ENCODE assay signal across 20 cellular contexts in genomic region chr3:195508185-195508584, GRCh38. TPM values are rescaled to one million over a fixed set of nuclear protein-coding genes. Genes with fewer than 3 reads are reported as not detected.
DNase-seq lines count a peak whose midpoint lies in the region; ATAC-seq and TF ChIP-seq lines count a peak whose summit lies in the region.
"Had no signal": no experiment of that assay in that cellular context is flagged by ENCODE, and none has a peak within 500 bp of the region (broad histone marks: within the 10 kb centered on the region; RNA-seq: fewer than 3 reads in every experiment).

No MANE protein-coding gene starts in this region.

- H3K27me3 ChIP-seq in Panc1 (ENCODE audit: control insufficient read depth, insufficient read depth, low read length) (no peaks in the 10 kb centered on the region), spleen (replicated peaks in 1 of 7) (no peaks in the 10 kb centered on the region)
- H3K27me3 ChIP-seq: dorsolateral prefrontal cortex, right lobe of liver, SJSA1 had no signal

- H3K27ac ChIP-seq in Panc1 (ENCODE audit: low read length) (no peak overlapping the region), spleen (peak overlapping the region in 1 of 8 donors; percentile 9)
- H3K27ac ChIP-seq: dorsolateral prefrontal cortex, right lobe of liver, SJSA1 had no signal

- TF ChIP-seq POLR2A in spleen (IDR thresholded peaks at IDR 0.05): no peak

- intact Hi-C loops in Panc1 (cut with micrococcal nuclease; ENCODE audit: unreplicated experiment): no loop called here
- intact Hi-C loops in spleen (cut with DNase I; ENCODE audit: low total_unique reads): no loop called here

- no peaks in the 10 kb centered on the region for H3K27me3 Mint-ChIP-seq in activated T-cell treated with anti-CD3 and anti-CD28 coated beads, Interleukin-2, amount 50 U/mL, for 72 hours (ENCODE audit: low read depth)
- H3K27me3 Mint-ChIP-seq in activated T-cell treated with anti-CD3 and anti-CD28 coated beads, Interleukin-2, amount 50 U/mL, for 4 hours (ENCODE audit: low read depth): no peaks in the 10 kb centered on the region
- H3K27me3 Mint-ChIP-seq in immature natural killer cell (ENCODE audit: low read depth in 3 of 3): no peaks in the 10 kb centered on the region
- no peaks in the 10 kb centered on the region for H3K27me3 Mint-ChIP-seq in stimulated activated memory B cell treated with anti-CD40 and anti-IgM and Interleukin-4, amounts not matched to agents 10 μg/mL and 1 μg/mL and 100 μg/mL, for 72 hours
- H3K27me3 Mint-ChIP-seq: activated CD4-positive, alpha-beta T cell treated with anti-CD3 and anti-CD28 coated beads, Interleukin-2, amount 10 ng/mL, durations not matched to agents 24 days and 14 days had no signal

- H3K9me3 Mint-ChIP-seq in activated T-cell treated with anti-CD3 and anti-CD28 coated beads, Interleukin-2, amount 50 U/mL, for 72 hours: no peaks in the 10 kb centered on the region
- H3K9me3 Mint-ChIP-seq in activated T-cell treated with anti-CD3 and anti-CD28 coated beads, Interleukin-2, amount 50 U/mL, for 4 hours: no peaks in the 10 kb centered on the region
- no peaks in the 10 kb centered on the region for H3K9me3 Mint-ChIP-seq in immature natural killer cell
- H3K9me3 Mint-ChIP-seq in stimulated activated memory B cell treated with anti-CD40 and anti-IgM and Interleukin-4, amounts not matched to agents 10 μg/mL and 1 μg/mL and 100 μg/mL, for 72 hours: no peaks in the 10 kb centered on the region
- H3K9me3 Mint-ChIP-seq: activated CD4-positive, alpha-beta T cell treated with anti-CD3 and anti-CD28 coated beads, Interleukin-2, amount 10 ng/mL, durations not matched to agents 24 days and 14 days had no signal

- in situ Hi-C loops in Panc1 (cut with HindIII; ENCODE audit: low pct_unique_long_range_greater_than_20kb, low sequenced_read_pairs): no loop called here

- POLR2A ChIA-PET in Panc1 (lab: Charles Lee): no interaction called here

- no peak overlapping the region for H3K4me3 ChIP-seq in Panc1 (ENCODE audit: low read depth in 2 of 2, low read length in 2 of 2)
- no peak overlapping the region for H3K4me3 ChIP-seq in spleen
- H3K4me3 ChIP-seq: dorsolateral prefrontal cortex, right lobe of liver, SJSA1 had no signal

- H3K36me3 Mint-ChIP-seq in activated T-cell treated with anti-CD3 and anti-CD28 coated beads, Interleukin-2, amount 50 U/mL, for 72 hours (ENCODE audit: insufficient read depth in 2 of 2): peaks cover 4 to 19% of the 10 kb centered on the region in 2 donors
- peaks cover 24% of the 10 kb centered on the region for H3K36me3 Mint-ChIP-seq in activated T-cell treated with anti-CD3 and anti-CD28 coated beads, Interleukin-2, amount 50 U/mL, for 4 hours (ENCODE audit: insufficient read depth)
- peaks cover 10 to 18% (median 12%) of the 10 kb centered on the region in 3 donors for H3K36me3 Mint-ChIP-seq in immature natural killer cell
- peaks cover 34% of the 10 kb centered on the region for H3K36me3 Mint-ChIP-seq in stimulated activated memory B cell treated with anti-CD40 and anti-IgM and Interleukin-4, amounts not matched to agents 10 μg/mL and 1 μg/mL and 100 μg/mL, for 72 hours

- H3K9me3 ChIP-seq in Panc1 (ENCODE audit: control insufficient read depth, insufficient read depth, low read depth, low read length): no peaks in the 10 kb centered on the region
- H3K9me3 ChIP-seq in spleen: no peaks in the 10 kb centered on the region
- H3K9me3 ChIP-seq: right lobe of liver, SJSA1 had no signal

- H3K4me1 Mint-ChIP-seq in activated T-cell treated with anti-CD3 and anti-CD28 coated beads, Interleukin-2, amount 50 U/mL, for 72 hours (ENCODE audit: low read depth): peaks cover 25% of the 10 kb centered on the region
- H3K4me1 Mint-ChIP-seq in activated T-cell treated with anti-CD3 and anti-CD28 coated beads, Interleukin-2, amount 50 U/mL, for 4 hours (ENCODE audit: low read depth): peaks cover 20% of the 10 kb centered on the region
- peaks cover 4 to 7% of the 10 kb centered on the region in 2 donors for H3K4me1 Mint-ChIP-seq in immature natural killer cell
- H3K4me1 Mint-ChIP-seq in stimulated activated memory B cell treated with anti-CD40 and anti-IgM and Interleukin-4, amounts not matched to agents 10 μg/mL and 1 μg/mL and 100 μg/mL, for 72 hours: peaks cover 11% of the 10 kb centered on the region

- no peak for ATAC-seq in activated T-cell treated with anti-CD3 and anti-CD28 coated beads, Interleukin-2, amount 50 U/mL, for 72 hours (replicated peaks in 1 of 2)
- no peak for ATAC-seq in activated T-cell treated with anti-CD3 and anti-CD28 coated beads, Interleukin-2, amount 50 U/mL, for 4 hours
- no peak for ATAC-seq in Panc1
- no peak for ATAC-seq in stimulated activated memory B cell treated with anti-CD40 and anti-IgM and Interleukin-4, amounts not matched to agents 10 μg/mL and 1 μg/mL and 100 μg/mL, for 72 hours
- ATAC-seq: esophagus mucosa, left ventricle myocardium superior had no signal

- TF ChIP-seq CTCF in Panc1 (IDR thresholded peaks at IDR 0.05) (no peak), spleen (IDR thresholded peaks at IDR 0.05 in 8 of 11, conservative IDR thresholded peaks at IDR 0.05 in 3 of 11) (no peak)

- BruUV-seq in Panc1 (replicated peaks; lab: Mats Ljungman, UMichigan): TSS peak; percentile 27

- H3K36me3 ChIP-seq in Panc1 (ENCODE audit: control insufficient read depth, insufficient read depth, low read length) (no peaks in the 10 kb centered on the region; the same call in 1 of the 2 replicates), spleen (peaks cover 0 to 45% (median 8%) of the 10 kb centered on the region in 6 donors)
- H3K36me3 ChIP-seq: right lobe of liver, SJSA1 had no signal

- no peak overlapping the region for H3K4me3 Mint-ChIP-seq in activated T-cell treated with anti-CD3 and anti-CD28 coated beads, Interleukin-2, amount 50 U/mL, for 72 hours
- no peak overlapping the region for H3K4me3 Mint-ChIP-seq in activated T-cell treated with anti-CD3 and anti-CD28 coated beads, Interleukin-2, amount 50 U/mL, for 4 hours
- no peak overlapping the region for H3K4me3 Mint-ChIP-seq in immature natural killer cell
- H3K4me3 Mint-ChIP-seq in stimulated activated memory B cell treated with anti-CD40 and anti-IgM and Interleukin-4, amounts not matched to agents 10 μg/mL and 1 μg/mL and 100 μg/mL, for 72 hours: no peak overlapping the region
- H3K4me3 Mint-ChIP-seq: activated CD4-positive, alpha-beta T cell treated with anti-CD3 and anti-CD28 coated beads, Interleukin-2, amount 10 ng/mL, durations not matched to agents 24 days and 14 days had no signal

- 48 to 88% (median 71%) methylated on average over 1 of the region's 1 CpG for WGBS in spleen, 5 donors

- H3K27ac Mint-ChIP-seq in activated T-cell treated with anti-CD3 and anti-CD28 coated beads, Interleukin-2, amount 50 U/mL, for 72 hours: peak overlapping the region; percentile 27
- H3K27ac Mint-ChIP-seq in immature natural killer cell: peak overlapping the region in 5 of 6 donors; percentile 45 to 79 (median 68)
- peak overlapping the region; percentile 16 for H3K27ac Mint-ChIP-seq in stimulated activated memory B cell treated with anti-CD40 and anti-IgM and Interleukin-4, amounts not matched to agents 10 μg/mL and 1 μg/mL and 100 μg/mL, for 72 hours
- H3K27ac Mint-ChIP-seq: activated CD4-positive, alpha-beta T cell treated with anti-CD3 and anti-CD28 coated beads, Interleukin-2, amount 10 ng/mL, durations not matched to agents 24 days and 14 days had no signal

- CTCF ChIA-PET in Panc1 (lab: Charles Lee): interaction anchor here (0.6 kb wide), 1 partner anchor 81 kb away, joined by 3 read pairs; no protein-coding TSS in a partner anchor

- no peaks in the 10 kb centered on the region for H3K4me1 ChIP-seq in Panc1 (ENCODE audit: control insufficient read depth, insufficient read depth, low read length)
- H3K4me1 ChIP-seq in spleen: peaks cover 0 to 16% (median 2%) of the 10 kb centered on the region in 6 donors
- H3K4me1 ChIP-seq: right lobe of liver, SJSA1 had no signal

- no peak for DNase-seq in activated T-cell treated with anti-CD3 and anti-CD28 coated beads, Interleukin-2, amount 50 U/mL, for 72 hours
- no peak for DNase-seq in activated T-cell treated with anti-CD3 and anti-CD28 coated beads, Interleukin-2, amount 50 U/mL, for 4 hours
- DNase-seq in Panc1 (ENCODE audit: low read depth, low spot score): no peak
- no peak for DNase-seq in immature natural killer cell
- DNase-seq in NCI-H2227 (lab: John Stamatoyannopoulos, UW; ENCODE audit: unreplicated experiment): no peak
- no peak for DNase-seq in spleen
- no peak for DNase-seq in NCI-H2196 (lab: John Stamatoyannopoulos, UW; ENCODE audit: unreplicated experiment)
- DNase-seq: activated CD4-positive, alpha-beta T cell treated with anti-CD3 and anti-CD28 coated beads, Interleukin-2, amount 10 ng/mL, durations not matched to agents 24 days and 14 days; activated T-cell treated with anti-CD3 and anti-CD28 coated beads for 4 hours; COR-L47; dorsolateral prefrontal cortex; H7; left ventricle myocardium superior; NCI-H2081 treated with DMSO at 0.1 percent for 48 hours; NCI-H524 treated with DMSO at 0.1 percent for 48 hours; OCI-M1; right lobe of liver had no signal

RNA-seq across cellular contexts. Expression of gene PPP1R2, which starts 34.9 kb away (rescaled TPM):
- 10 to 100 TPM; 68.7 to 71.9 TPM for total RNA-seq in activated T-cell treated with anti-CD3 and anti-CD28 coated beads, Interleukin-2, amount 50 U/mL, for 72 hours
- 10 to 100 TPM; 73.2 to 91.7 (median 77.6) TPM for total RNA-seq in activated T-cell treated with anti-CD3 and anti-CD28 coated beads, Interleukin-2, amount 50 U/mL, for 4 hours
- 60.2 TPM for total RNA-seq in Panc1 (2021; ENCODE audit: unreplicated experiment)
- polyA plus RNA-seq in Panc1 (2012; ENCODE audit: insufficient read length): 55.4 TPM
- 100 to 1,000 TPM; 118 to 123 (median 120) TPM for polyA plus RNA-seq in immature natural killer cell
- total RNA-seq in spleen: 100 to 1,000 TPM in 1 of 7 donors, 10 to 100 TPM in 6; 52.7 to 168 (median 67.7) TPM
- 10 to 100 TPM; 30.7 to 37.8 (median 34.9) TPM for polyA plus RNA-seq in spleen

Comparison
In these comparisons a context has a peak if more than half of its experiments do, and no peak if none do; other contexts are left out.
1. H3K27ac Mint-ChIP-seq: peak in every context shown above with its lines; median percentile 68 in immature natural killer cell; 27 in activated T-cell treated with anti-CD3 and anti-CD28 coated beads, Interleukin-2, amount 50 U/mL, for 72 hours; 16 in stimulated activated memory B cell treated with anti-CD40 and anti-IgM and Interleukin-4, amounts not matched to agents 10 μg/mL and 1 μg/mL and 100 μg/mL, for 72 hours.